In the genomic region with DNA sequence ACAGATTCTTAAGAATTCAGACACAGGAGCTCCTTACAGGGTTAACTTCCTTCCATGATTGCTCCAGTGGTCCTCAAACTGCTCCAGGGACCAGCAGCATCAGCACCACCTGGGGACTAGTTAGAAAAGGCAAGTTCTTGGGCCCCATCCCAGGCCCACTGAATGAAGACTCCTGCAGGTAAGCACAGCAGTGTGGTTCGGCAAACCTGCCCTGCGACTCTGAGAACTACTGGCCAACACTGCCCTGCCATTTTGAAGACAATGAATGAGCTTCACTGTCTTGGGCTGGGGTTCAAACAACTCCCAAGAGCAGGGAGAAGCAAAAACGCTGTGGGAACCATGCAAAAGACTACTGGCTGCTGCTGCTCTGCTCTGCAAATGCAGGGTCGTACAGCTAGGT, we compare ENCODE assay signal across 16 cellular contexts. TPM values are rescaled to one million over a fixed set of nuclear protein-coding genes. Genes with fewer than 3 reads are reported as not detected.
DNase-seq lines count a peak whose midpoint lies in the region; ATAC-seq and TF ChIP-seq lines count a peak whose summit lies in the region.
"Had no signal": no experiment of that assay in that cellular context is flagged by ENCODE, and none has a peak within 500 bp of the region (broad histone marks: within the 10 kb centered on the region; RNA-seq: fewer than 3 reads in every experiment).

No MANE protein-coding gene starts in this region.

- peaks cover 56% of the 10 kb centered on the region for H3K4me1 Mint-ChIP-seq in Caco-2 (ENCODE audit: low read depth, unreplicated experiment)
- H3K4me1 Mint-ChIP-seq in endodermal cell: peaks cover 74% of the 10 kb centered on the region
- H3K4me1 Mint-ChIP-seq in CD4-positive, alpha-beta memory T cell: peaks cover 5 to 15% (median 10%) of the 10 kb centered on the region in 4 donors
- H3K4me1 Mint-ChIP-seq: B cell had no signal

- H3K9ac ChIP-seq in endodermal cell (ENCODE audit: extremely low read depth, low read length, poor library complexity, severe bottlenecking): no peak overlapping the region
- no peak overlapping the region for H3K9ac ChIP-seq in trophoblast cell (ENCODE audit: low read length)

- no TSS peak for BruUV-seq in Caco-2 (replicated peaks; lab: Mats Ljungman, UMichigan)
- no TSS peak for BruUV-seq in PC-9 (replicated peaks; lab: Mats Ljungman, UMichigan)

- WGBS in endodermal cell (ENCODE audit: insufficient coverage in 1 of 2, insufficient read length in 1 of 2), 2 experiments: 89 to 93% methylated on average over 3 to 4 of the region's 4 CpGs
- no CpG with 5 or more reads among the region's 4 CpGs for WGBS in trophoblast cell (ENCODE audit: extremely low coverage, insufficient coverage, insufficient read length)
- 89 to 94% (median 94%) methylated on average over 4 of the region's 4 CpGs for WGBS in psoas muscle, 3 donors

- H3F3A ChIP-seq in PC-9 (ENCODE audit: insufficient read depth, low read depth): peaks cover 33% of the 10 kb centered on the region; the same call in 1 of the 2 replicates

- POLR2A ChIA-PET in Caco-2 (lab: Charles Lee) (no interaction called here), PC-9 (lab: Charles Lee; ENCODE audit: unreplicated experiment) (interaction anchor here (0.6 kb wide), 1 partner anchor 19 kb away, joined by 4 read pairs; no protein-coding TSS in a partner anchor)
- POLR2A ChIA-PET in CD4-positive, alpha-beta memory T cell (lab: Charles Lee; ENCODE audit: partially characterized antibody): no interaction called here

- no peak overlapping the region for H4K8ac ChIP-seq in trophoblast cell (ENCODE audit: low read depth, low read length)

- H3K4me3 Mint-ChIP-seq in Caco-2 (ENCODE audit: unreplicated experiment) (no peak overlapping the region), endodermal cell (no peak overlapping the region)
- no peak overlapping the region for H3K4me3 Mint-ChIP-seq in CD4-positive, alpha-beta memory T cell
- H3K4me3 Mint-ChIP-seq: B cell; CD4-positive, alpha-beta T cell had no signal

- H4K91ac ChIP-seq in trophoblast cell (ENCODE audit: low read depth, low read length): peak overlapping the region; percentile 30

- H3K14ac ChIP-seq in trophoblast cell (ENCODE audit: low read length): peak overlapping the region; percentile 22

- no peak overlapping the region for H3K4ac ChIP-seq in trophoblast cell (ENCODE audit: low read depth, low read length)

- peak overlapping the region; percentile 71 for H3K4me2 ChIP-seq in PC-9
- H3K4me2 ChIP-seq in trophoblast cell (ENCODE audit: low read length): no peak overlapping the region

- H3K27me3 Mint-ChIP-seq in Caco-2 (ENCODE audit: insufficient read depth, unreplicated experiment) (no peaks in the 10 kb centered on the region), endodermal cell (ENCODE audit: insufficient read depth) (no peaks in the 10 kb centered on the region)
- no peaks in the 10 kb centered on the region for H3K27me3 Mint-ChIP-seq in CD4-positive, alpha-beta memory T cell
- H3K27me3 Mint-ChIP-seq: CD4-positive, alpha-beta T cell had no signal

- no peak overlapping the region for H2BK5ac ChIP-seq in trophoblast cell (ENCODE audit: low read depth, low read length, poor library complexity)

- no peak for TF ChIP-seq CTCF in Caco-2 (IDR thresholded peaks at IDR 0.05; ENCODE audit: insufficient read depth in 1 of 2, low read depth in 1 of 2, low read length in 1 of 2, severe bottlenecking in 1 of 2, unreplicated experiment in 1 of 2)
- TF ChIP-seq CTCF in PC-9 (conservative IDR thresholded peaks at IDR 0.05): no peak
- no peak for TF ChIP-seq CTCF in endodermal cell (conservative IDR thresholded peaks at IDR 0.05)
- TF ChIP-seq CTCF in GM20000 (IDR thresholded peaks at IDR 0.05; ENCODE audit: extremely low read depth, missing control alignments): no peak
- no peak for TF ChIP-seq CTCF in psoas muscle (IDR thresholded peaks at IDR 0.05)

- H3K9me3 ChIP-seq in Caco-2 (no peaks in the 10 kb centered on the region; the same call in 1 of the 2 replicates), PC-9 (ENCODE audit: insufficient read depth, low read depth) (no peaks in the 10 kb centered on the region), endodermal cell (ENCODE audit: control insufficient read depth, low read length) (peaks cover 14% of the 10 kb centered on the region), trophoblast cell (ENCODE audit: insufficient read depth, low read depth, low read length) (peaks cover 4% of the 10 kb centered on the region), psoas muscle (no peaks in the 10 kb centered on the region)
- H3K9me3 ChIP-seq in CD4-positive, alpha-beta memory T cell (ENCODE audit: control insufficient read depth in 1 of 2, low read length in 2 of 2): no peaks in the 10 kb centered on the region

- no peak overlapping the region for H2BK12ac ChIP-seq in trophoblast cell (ENCODE audit: low read length)

- H3K4me3 ChIP-seq in Caco-2 (ENCODE audit: low read depth, low read length) (no peak overlapping the region), PC-9 (no peak overlapping the region; the same call in 1 of the 2 replicates), endodermal cell (ENCODE audit: low read length) (no peak overlapping the region), trophoblast cell (ENCODE audit: low read depth, low read length) (no peak overlapping the region), psoas muscle (no peak overlapping the region)
- H3K4me3 ChIP-seq in CD4-positive, alpha-beta memory T cell (ENCODE audit: low read length in 2 of 2): no peak overlapping the region

- H3K9me3 Mint-ChIP-seq in Caco-2 (ENCODE audit: unreplicated experiment) (no peaks in the 10 kb centered on the region), endodermal cell (peaks cover 8% of the 10 kb centered on the region)
- peaks cover 0 to 3% (median 0%) of the 10 kb centered on the region in 8 donors for H3K9me3 Mint-ChIP-seq in CD4-positive, alpha-beta memory T cell
- H3K9me3 Mint-ChIP-seq: CD4-positive, alpha-beta T cell had no signal

- no peak overlapping the region for H2AK5ac ChIP-seq in trophoblast cell (ENCODE audit: low read length)

- no peak overlapping the region for H2BK120ac ChIP-seq in trophoblast cell (ENCODE audit: insufficient read depth, low read length, poor library complexity)

- H3K18ac ChIP-seq in trophoblast cell (ENCODE audit: low read length): no peak overlapping the region

- H4K20me1 ChIP-seq in PC-9 (ENCODE audit: insufficient read depth): no peaks in the 10 kb centered on the region

- intact Hi-C loops in Caco-2 (cut with micrococcal nuclease; ENCODE audit: unreplicated experiment): no loop called here
- intact Hi-C loops in PC-9 (cut with micrococcal nuclease; ENCODE audit: unreplicated experiment): loop anchor here (5.0 kb wide), 3 partner anchors 35 to 315 kb away; no protein-coding TSS in a partner anchor
- intact Hi-C loops in CD4-positive, alpha-beta memory T cell (cut with micrococcal nuclease): no loop called here
- intact Hi-C loops in psoas muscle (cut with DNase I): loop anchor here in 1 of 2 donors (5.0 kb wide), 1 partner anchor 75 kb away; no protein-coding TSS in a partner anchor

- DNase-seq in Caco-2: no peak
- DNase-seq in PC-9: no peak
- no peak for DNase-seq in endodermal cell
- DNase-seq in trophoblast cell: no peak
- DNase-seq in CD4-positive, alpha-beta memory T cell: no peak
- no peak for DNase-seq in GM20000 (ENCODE audit: low spot score)
- no peak for DNase-seq in psoas muscle
- DNase-seq: C1 segment of cervical spinal cord; CD4-positive, alpha-beta T cell; DMS153; DMS79 treated with DMSO at 0.1 percent for 48 hours; EL; GDM1; H7; IMR-90 had no signal

- peaks cover 31% of the 10 kb centered on the region for H3K36me3 Mint-ChIP-seq in Caco-2 (ENCODE audit: insufficient read depth, unreplicated experiment)
- H3K36me3 Mint-ChIP-seq in endodermal cell (ENCODE audit: low read depth): peaks cover 6% of the 10 kb centered on the region
- peaks cover 1 to 5% of the 10 kb centered on the region in 2 donors for H3K36me3 Mint-ChIP-seq in CD4-positive, alpha-beta memory T cell

- no peaks in the 10 kb centered on the region for H3K27me3 ChIP-seq in Caco-2 (replicated peaks; ENCODE audit: control insufficient read depth, insufficient read depth, low read length)
- no peaks in the 10 kb centered on the region for H3K27me3 ChIP-seq in PC-9 (ENCODE audit: insufficient read depth, low read depth)
- no peaks in the 10 kb centered on the region for H3K27me3 ChIP-seq in endodermal cell (ENCODE audit: control insufficient read depth, insufficient read depth, low read length, poor library complexity, severe bottlenecking)
- H3K27me3 ChIP-seq in trophoblast cell (ENCODE audit: insufficient read depth, low read length): no peaks in the 10 kb centered on the region
- no peaks in the 10 kb centered on the region for H3K27me3 ChIP-seq in CD4-positive, alpha-beta memory T cell (ENCODE audit: insufficient read depth, low read length)
- no peaks in the 10 kb centered on the region for H3K27me3 ChIP-seq in psoas muscle (ENCODE audit: insufficient read depth in 3 of 3, low read length in 2 of 3)

- H3K79me2 ChIP-seq in PC-9 (ENCODE audit: low read depth) (peaks cover 23% of the 10 kb centered on the region; the same call in 1 of the 2 replicates), trophoblast cell (ENCODE audit: control insufficient read depth, insufficient read depth, low read length, poor library complexity) (no peaks in the 10 kb centered on the region)

- H3K79me1 ChIP-seq in trophoblast cell (ENCODE audit: low read length): peaks cover 3% of the 10 kb centered on the region

- H3K4me1 ChIP-seq in Caco-2 (peaks cover 94% of the 10 kb centered on the region), PC-9 (replicated peaks; ENCODE audit: insufficient read depth) (peaks cover 69% of the 10 kb centered on the region), endodermal cell (ENCODE audit: control insufficient read depth, insufficient read depth, low read length) (peaks cover 29% of the 10 kb centered on the region), trophoblast cell (ENCODE audit: control insufficient read depth in 1 of 2, insufficient read depth in 2 of 2, low read length in 2 of 2) (peaks cover 34 to 35% of the 10 kb centered on the region in 2 experiments), psoas muscle (peaks cover 46% of the 10 kb centered on the region)
- peaks cover 11% of the 10 kb centered on the region for H3K4me1 ChIP-seq in CD4-positive, alpha-beta memory T cell (ENCODE audit: insufficient read depth, low read length)

- no peak overlapping the region for H2AFZ ChIP-seq in PC-9
- no peak overlapping the region for H2AFZ ChIP-seq in trophoblast cell (ENCODE audit: insufficient read depth, low read length, poor library complexity)

- CTCF ChIA-PET in Caco-2 (lab: Charles Lee) (no interaction called here), PC-9 (lab: Charles Lee) (interaction anchor here (0.8 kb wide), 1 partner anchor 36 kb away, joined by 3 read pairs; no protein-coding TSS in a partner anchor)
- CTCF ChIA-PET in CD4-positive, alpha-beta memory T cell (lab: Charles Lee; ENCODE audit: partially characterized antibody): no interaction called here

- H3K36me3 ChIP-seq in Caco-2 (ENCODE audit: control insufficient read depth, insufficient read depth, low read length) (0 out of 2 replicates have a peak, but pooled peaks cover 3% of the 10 kb centered on the region), PC-9 (ENCODE audit: low read depth) (no peaks in the 10 kb centered on the region), endodermal cell (ENCODE audit: control insufficient read depth, insufficient read depth, low read length) (peaks cover 5% of the 10 kb centered on the region), trophoblast cell (ENCODE audit: control insufficient read depth in 1 of 2, insufficient read depth in 2 of 2, low read length in 2 of 2) (peaks cover 4 to 6% of the 10 kb centered on the region in 2 experiments), psoas muscle (ENCODE audit: insufficient read depth in 1 of 2, low read depth in 1 of 2) (no peaks in the 10 kb centered on the region)
- H3K36me3 ChIP-seq in CD4-positive, alpha-beta memory T cell (ENCODE audit: insufficient read depth, low read length): no peaks in the 10 kb centered on the region

- H3K27ac Mint-ChIP-seq in Caco-2 (ENCODE audit: unreplicated experiment): peak overlapping the region; percentile 98
- no peak overlapping the region for H3K27ac Mint-ChIP-seq in endodermal cell
- no peak overlapping the region for H3K27ac Mint-ChIP-seq in CD4-positive, alpha-beta memory T cell
- H3K27ac Mint-ChIP-seq: B cell; CD4-positive, alpha-beta T cell had no signal

- no peak overlapping the region for H4K12ac ChIP-seq in trophoblast cell (ENCODE audit: low read depth, low read length)

- H3K9me2 ChIP-seq in PC-9 (ENCODE audit: insufficient read depth): no peaks in the 10 kb centered on the region

- peak overlapping the region; percentile 76; the same call in 1 of the 2 replicates for H3K27ac ChIP-seq in PC-9
- peak overlapping the region; percentile 10 for H3K27ac ChIP-seq in endodermal cell (ENCODE audit: low read depth, low read length)
- no peak overlapping the region for H3K27ac ChIP-seq in trophoblast cell (ENCODE audit: low read depth, low read length)
- no peak overlapping the region for H3K27ac ChIP-seq in CD4-positive, alpha-beta memory T cell (ENCODE audit: low read depth, low read length)
- no peak overlapping the region for H3K27ac ChIP-seq in psoas muscle

- ATAC-seq in psoas muscle: no peak

- H3K23ac ChIP-seq in trophoblast cell (ENCODE audit: low read length): no peak overlapping the region

RNA-seq across cellular contexts. Expression of gene SLC22A23, which starts 39.4 kb away (rescaled TPM):
- total RNA-seq in Caco-2 (2022) (44.9 and 45.5 TPM in 2 replicates), PC-9 (2021) (13.5 and 16.3 TPM in 2 replicates), endodermal cell (10 to 100 TPM; 11.1 to 13.3 TPM), psoas muscle (10 to 100 TPM in 3 of 4 donors, 1 to 10 TPM in 1; 8.7 to 13.7 (median 13.2) TPM)
- 21.0 TPM for polyA plus RNA-seq in endodermal cell (2013, experiment 1 of 2)
- 18.4 TPM for polyA plus RNA-seq in endodermal cell (2013, experiment 2 of 2)
- 29.8 and 31.6 TPM in 2 replicates for polyA plus RNA-seq in trophoblast cell (2013)
- total RNA-seq in CD4-positive, alpha-beta memory T cell: 10 to 100 TPM in 1 of 2 experiments, 1 to 10 TPM in 1; 7.9 to 12.5 TPM
- polyA plus RNA-seq in CD4-positive, alpha-beta memory T cell: 1 to 10 TPM in 1 of 2 donors, under 1 TPM in 1; 0.32 to 3.4 TPM
- polyA plus RNA-seq in psoas muscle: 1 to 10 TPM; 4.6 to 7.8 (median 5.1) TPM

Comparison
In these comparisons a context has a peak if more than half of its experiments do, and no peak if none do; other contexts are left out.
1. H3K27ac ChIP-seq: peak in PC-9 (single experiment) and endodermal cell (single experiment); none in trophoblast cell (single experiment), CD4-positive, alpha-beta memory T cell (single experiment) and psoas muscle (single experiment).